ENCODE assay signal across 1 cellular context in the genomic region with DNA sequence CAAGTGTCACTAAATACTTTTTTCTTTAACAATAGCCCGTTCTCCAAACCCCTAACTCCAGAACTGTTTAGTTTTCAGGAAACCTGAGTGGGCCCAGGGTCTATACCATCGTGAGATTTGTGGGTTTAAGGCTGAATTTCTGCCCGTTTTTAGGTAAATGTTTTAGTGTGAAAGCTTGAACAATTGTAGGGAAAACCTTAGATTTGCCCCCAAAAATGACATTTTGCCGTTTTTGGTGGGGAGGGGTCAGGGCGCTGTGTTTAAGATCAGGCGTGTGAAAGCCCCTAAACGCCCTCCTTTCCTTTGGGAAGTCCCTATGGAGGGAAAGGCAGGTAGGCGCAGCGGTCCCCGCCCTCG.
TF ChIP-seq lines count a peak whose summit lies in the region.

No MANE protein-coding gene starts in this region.

TF ChIP-seq in endothelial cell of umbilical vein, 7 proteins besides CTCF, POLR2A, EP300 and RAD21 (continued from another document):
- TF ChIP-seq EZH2 (IDR thresholded peaks at IDR 0.05; ENCODE audit: borderline replicate concordance, low read depth, low read length, severe bottlenecking): no peak
